Comparison of ENCODE assay signal across 10 cellular contexts in the genomic region with DNA sequence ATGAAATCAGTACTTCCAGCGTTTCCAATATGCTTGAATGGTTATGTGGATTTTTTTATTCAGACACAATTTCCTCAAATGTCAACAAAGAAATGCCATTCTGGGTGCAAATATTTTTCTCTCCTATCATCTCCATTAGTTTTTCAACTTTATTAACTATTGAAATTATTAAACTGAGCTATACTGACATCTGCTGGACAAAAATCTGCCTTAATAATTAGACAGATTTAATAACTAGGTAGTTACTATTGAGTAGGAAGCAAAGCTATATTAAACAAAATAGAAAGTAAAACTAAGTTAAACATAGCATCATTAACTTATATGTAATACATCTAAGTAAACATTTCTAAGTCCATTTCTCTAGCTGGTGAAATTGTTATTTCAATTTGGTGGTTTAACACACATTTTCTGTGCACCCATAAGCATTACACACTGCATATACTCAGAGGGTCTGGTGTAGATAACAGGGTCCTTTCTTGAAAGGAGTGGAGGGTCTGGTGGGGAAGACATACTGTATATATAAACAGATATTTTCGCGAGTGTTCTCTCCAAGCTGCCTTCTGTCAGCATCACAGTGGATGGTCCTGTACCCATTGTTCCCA.
DNase-seq lines count a peak whose midpoint lies in the region; TF ChIP-seq lines count a peak whose summit lies in the region.
"Had no signal": no experiment of that assay in that cellular context is flagged by ENCODE, and none has a peak within 500 bp of the region (broad histone marks: within the 10 kb centered on the region; RNA-seq: fewer than 3 reads in every experiment).

No MANE protein-coding gene starts in this region.

- H3K4me3 ChIP-seq in neural progenitor cell (no peak overlapping the region), uterus (no peak overlapping the region)
- H3K4me3 ChIP-seq: SJSA1 had no signal

- intact Hi-C loops in uterus (cut with DNase I; ENCODE audit: low total_unique reads) = no loop called here

- no peaks in the 10 kb centered on the region for H3K79me2 ChIP-seq in neural progenitor cell (ENCODE audit: low read depth)

- TF ChIP-seq CTCF in GM13977 (IDR thresholded peaks at IDR 0.05; ENCODE audit: extremely low read depth, insufficient read depth, missing control alignments) (peak; percentile 29), LNCAP (IDR thresholded peaks at IDR 0.05) (peak; percentile 63), neural progenitor cell (IDR thresholded peaks at IDR 0.05) (peak; percentile 55), uterus (IDR thresholded peaks at IDR 0.05) (no peak)

- H3K9ac ChIP-seq in neural progenitor cell = no peak overlapping the region

- no peak overlapping the region for H2AFZ ChIP-seq in neural progenitor cell (replicated peaks)

- no peak overlapping the region for H3K27ac Mint-ChIP-seq in neural progenitor cell

- no peak overlapping the region for H3K4me2 ChIP-seq in neural progenitor cell

- peaks cover 5% of the 10 kb centered on the region for H3K27me3 Mint-ChIP-seq in neural progenitor cell (ENCODE audit: insufficient read depth, low read depth)

- no peaks in the 10 kb centered on the region for H3K27me3 ChIP-seq in neural progenitor cell
- H3K27me3 ChIP-seq in uterus = no peaks in the 10 kb centered on the region
- H3K27me3 ChIP-seq: SJSA1 had no signal

- DNase-seq in GM13977 (ENCODE audit: low spot score) = peak; percentile 5
- peak; percentile 41 for DNase-seq in cerebellar cortex (ENCODE audit: low spot score)
- no peak for DNase-seq in neural progenitor cell (ENCODE audit: low spot score)
- DNase-seq in occipital lobe (lab: John Stamatoyannopoulos, UW) = no peak
- DNase-seq in uterus = no peak
- DNase-seq in activated naive CD4-positive, alpha-beta T cell treated with Interleukin-2 at 50 U/mL for 16 hours = no peak
- DNase-seq in UCSD-AML1 (lab: John Stamatoyannopoulos, UW; ENCODE audit: unreplicated experiment) = no peak
- DNase-seq: effector CD8-positive, alpha-beta T cell had no signal

- in situ Hi-C loops in GM13977 (cut with MboI; ENCODE audit: low pct_unique_long_range_greater_than_20kb, low sequenced_read_pairs, unreplicated experiment) = no loop called here

- no peaks in the 10 kb centered on the region for H4K20me1 ChIP-seq in neural progenitor cell (ENCODE audit: low read depth)

- H3K9me3 ChIP-seq in neural progenitor cell (ENCODE audit: low read depth) (no peaks in the 10 kb centered on the region), uterus (no peaks in the 10 kb centered on the region)
- H3K9me3 ChIP-seq: SJSA1 had no signal

- no peaks in the 10 kb centered on the region for H3K4me1 Mint-ChIP-seq in neural progenitor cell

- H3K27ac ChIP-seq in neural progenitor cell (no peak overlapping the region), uterus (no peak overlapping the region)
- H3K27ac ChIP-seq: SJSA1 had no signal

- H3F3A ChIP-seq in neural progenitor cell (ENCODE audit: low read depth) = no peaks in the 10 kb centered on the region

- no peaks in the 10 kb centered on the region for H3K9me3 Mint-ChIP-seq in neural progenitor cell

- TF ChIP-seq POLR2A in uterus (IDR thresholded peaks at IDR 0.05) = no peak

- H3K4me3 Mint-ChIP-seq in neural progenitor cell = no peak overlapping the region

- H3K36me3 Mint-ChIP-seq in neural progenitor cell = no peaks in the 10 kb centered on the region

- H3K36me3 ChIP-seq in neural progenitor cell (no peaks in the 10 kb centered on the region), uterus (no peaks in the 10 kb centered on the region)
- H3K36me3 ChIP-seq: SJSA1 had no signal

- H3K4me1 ChIP-seq in neural progenitor cell = no peaks in the 10 kb centered on the region
- H3K4me1 ChIP-seq in uterus = no peaks in the 10 kb centered on the region
- H3K4me1 ChIP-seq: SJSA1 had no signal

Comparison
In these comparisons a context has a peak if more than half of its experiments do, and no peak if none do; other contexts are left out.
1. DNase-seq: peak in GM13977 (single experiment) and cerebellar cortex (single experiment); none in neural progenitor cell (single experiment), occipital lobe (single experiment), uterus (0 of 2), activated naive CD4-positive, alpha-beta T cell treated with Interleukin-2 at 50 U/mL for 16 hours (single experiment) and UCSD-AML1 (single experiment).
2. CTCF ChIP-seq: peak in GM13977 (single experiment), LNCAP (single experiment) and neural progenitor cell (single experiment); none in uterus (0 of 4).